ENCODE assay signal across 9 cellular contexts in genomic region chr17:61583242-61583641, GRCh38. TPM values are rescaled to one million over a fixed set of nuclear protein-coding genes. Genes with fewer than 3 reads are reported as not detected.
DNase-seq lines count a peak whose midpoint lies in the region; ATAC-seq and TF ChIP-seq lines count a peak whose summit lies in the region.
"Had no signal": no experiment of that assay in that cellular context is flagged by ENCODE, and none has a peak within 500 bp of the region (broad histone marks: within the 10 kb centered on the region; RNA-seq: fewer than 3 reads in every experiment).

No MANE protein-coding gene starts in this region.

- TF ChIP-seq CTCF in C4-2B (conservative IDR thresholded peaks at IDR 0.05) (peak; percentile 69), PC-3 (conservative IDR thresholded peaks at IDR 0.05; ENCODE audit: low read depth, low read length) (peak; percentile 83)

- H3K27ac ChIP-seq in C4-2B (no peak overlapping the region), PC-3 (ENCODE audit: low read length) (no peak overlapping the region)
- H3K27ac ChIP-seq: epithelial cell of prostate had no signal

- peaks cover 30% of the 10 kb centered on the region for H3K4me1 ChIP-seq in PC-3 (ENCODE audit: insufficient read depth, low read length)

- no TSS peak for BruUV-seq in PC-3 (replicated peaks; lab: Mats Ljungman, UMichigan)

- intact Hi-C loops in PC-3 (cut with micrococcal nuclease) = loop anchor here (1.0 kb wide), 2 partner anchors 171 to 254 kb away; no protein-coding TSS in a partner anchor

- no peak overlapping the region for H3K9ac ChIP-seq in PC-3 (ENCODE audit: low read length)

- no peaks in the 10 kb centered on the region for H3K79me2 ChIP-seq in PC-3 (ENCODE audit: low read length)

- no peaks in the 10 kb centered on the region for H3K9me3 ChIP-seq in PC-3 (ENCODE audit: low read length)

- no peak overlapping the region for H3K4me2 ChIP-seq in PC-3 (ENCODE audit: low read length)

- H3F3A ChIP-seq in PC-3 (ENCODE audit: low read length, unreplicated experiment) = no peaks in the 10 kb centered on the region

- H4K20me1 ChIP-seq in PC-3 (ENCODE audit: low read length) = no peaks in the 10 kb centered on the region

- H3K4me3 ChIP-seq in PC-3 (ENCODE audit: low read length) = no peak overlapping the region

- no peak overlapping the region for H2AFZ ChIP-seq in PC-3 (ENCODE audit: low read length)

- H3K9me2 ChIP-seq in PC-3 (replicated peaks; ENCODE audit: low read length) = no peaks in the 10 kb centered on the region; the same call in 1 of the 2 replicates

- H3K27me3 ChIP-seq in PC-3 (ENCODE audit: low read length) = no peaks in the 10 kb centered on the region

- DNase-seq in HEK293T (ENCODE audit: extremely low spot score) (peak; percentile 59), PC-3 (peak; percentile 86), foreskin melanocyte (peak; percentile 35)
- DNase-seq in activated naive CD4-positive, alpha-beta T cell treated with Interleukin-2 at 50 U/mL for 16 hours = no peak

- H3K36me3 ChIP-seq in PC-3 (ENCODE audit: low read depth, low read length) = no peaks in the 10 kb centered on the region

- CTCF ChIA-PET in HEK293T (lab: Yijun Ruan, JAX) (interaction anchor here (0.7 to 1.3 kb wide), 5 partner anchors 9 to 657 kb away, joined by 3 to 6 read pairs (median 3); no protein-coding TSS in a partner anchor), PC-3 (lab: Charles Lee) (interaction anchor here (0.5 to 1.5 kb wide), 8 partner anchors 8 to 838 kb away, joined by 3 to 18 read pairs (median 6); no protein-coding TSS in a partner anchor)

- peak; percentile 66 for ATAC-seq in PC-3
- no peak for ATAC-seq in GM19351 (IDR thresholded peaks at IDR 0.05; ENCODE audit: unreplicated experiment)
- ATAC-seq in HG02938 (IDR thresholded peaks at IDR 0.05; ENCODE audit: unreplicated experiment) = no peak
- ATAC-seq in GM18517 (IDR thresholded peaks at IDR 0.05; ENCODE audit: unreplicated experiment) = no peak

- POLR2A ChIA-PET in HEK293T (lab: Yijun Ruan, JAX) = interaction anchor here (2.4 kb wide), 1 partner anchor 170 kb away, joined by 11 read pairs; no protein-coding TSS in a partner anchor
- POLR2A ChIA-PET in PC-3 (lab: Charles Lee; ENCODE audit: unreplicated experiment) = interaction anchor here (0.5 to 0.6 kb wide), 2 partner anchors 483 to 510 kb away, joined by 3 read pairs; no protein-coding TSS in a partner anchor

TF ChIP-seq in HEK293T, 16 proteins besides CTCF, POLR2A, EP300 and RAD21:
- TF ChIP-seq L3MBTL2 (conservative IDR thresholded peaks at IDR 0.05) (no peak), LEF1 (IDR thresholded peaks at IDR 0.05; ENCODE audit: borderline replicate concordance) (no peak), PKNOX1 (IDR thresholded peaks at IDR 0.05) (0 out of 2 replicates have a peak, but pooled peaks have one; percentile 13), CTBP1 (IDR thresholded peaks at IDR 0.05; ENCODE audit: borderline replicate concordance) (no peak), FOXK2 (IDR thresholded peaks at IDR 0.05) (no peak)

RNA-seq across cellular contexts. Expression of gene NACA2, which starts 7.8 kb away (rescaled TPM):
- total RNA-seq in PC-3 (2014; rRNA removed) = not detected in 2 replicates
